In genomic region chrX:49184294-49185061, GRCh38 we compare ENCODE assay signal across 8 cellular contexts. TPM values are rescaled to one million over a fixed set of nuclear protein-coding genes. Genes with fewer than 3 reads are reported as not detected.
DNase-seq lines count a peak whose midpoint lies in the region; TF ChIP-seq lines count a peak whose summit lies in the region.

No MANE protein-coding gene starts in this region.

- H2AK5ac ChIP-seq in H9 (ENCODE audit: insufficient read length, low read length) = no peak overlapping the region

- H3K27me3 Mint-ChIP-seq in H9 (ENCODE audit: low read depth) = peaks cover 2% of the 10 kb centered on the region
- no peaks in the 10 kb centered on the region for H3K27me3 Mint-ChIP-seq in activated naive CD8-positive, alpha-beta T cell treated with anti-CD3 and anti-CD28 coated beads for 36 hours

- no peak overlapping the region for H2BK12ac ChIP-seq in H9 (ENCODE audit: insufficient read length, low read depth, low read length)

- no peak overlapping the region for H3K18ac ChIP-seq in H9 (ENCODE audit: insufficient read length, low read depth, low read length)

- H3K4ac ChIP-seq in H9 (ENCODE audit: low read depth, low read length) = no peak overlapping the region

- H3K4me1 ChIP-seq in H9 (ENCODE audit: insufficient read depth, low read length) (no peaks in the 10 kb centered on the region), parathyroid adenoma (no peaks in the 10 kb centered on the region)

- no peaks in the 10 kb centered on the region for H4K20me1 ChIP-seq in H9 (ENCODE audit: control insufficient read depth, insufficient read depth, insufficient read length)

- peaks cover 15% of the 10 kb centered on the region for H3K23me2 ChIP-seq in H9 (ENCODE audit: insufficient read length, low read depth, low read length, poor library complexity, severe bottlenecking)

- peaks cover 11 to 30% (median 21%) of the 10 kb centered on the region in 3 experiments for H3K36me3 Mint-ChIP-seq in H9 (ENCODE audit: insufficient read depth in 1 of 3, low read depth in 3 of 3)
- peaks cover 13% of the 10 kb centered on the region for H3K36me3 Mint-ChIP-seq in activated naive CD8-positive, alpha-beta T cell treated with anti-CD3 and anti-CD28 coated beads for 36 hours

- no peak overlapping the region for H2BK120ac ChIP-seq in H9 (ENCODE audit: low read depth, low read length, poor library complexity, severe bottlenecking)

- DNase-seq in DMS53 treated with DMSO at 0.1 percent for 48 hours (lab: John Stamatoyannopoulos, UW; ENCODE audit: unreplicated experiment) (peak; percentile 36), H9 (peak; percentile 94), NCI-H2227 treated with DMSO at 0.1 percent for 48 hours (lab: John Stamatoyannopoulos, UW) (peak; percentile 32), head of caudate nucleus (peak; percentile 54 to 92 (median 76)), middle frontal gyrus (ENCODE audit: extremely low spot score, low spot score) (no peak), mesenteric fat pad (ENCODE audit: low spot score) (no peak)
- peak; percentile 56 for DNase-seq in activated naive CD8-positive, alpha-beta T cell treated with anti-CD3 and anti-CD28 coated beads for 36 hours

- H2AFZ ChIP-seq in H9 (ENCODE audit: low read length) (no peak overlapping the region), parathyroid adenoma (peak overlapping the region; percentile 70)

- no peak overlapping the region for H2BK20ac ChIP-seq in H9 (ENCODE audit: low read depth, low read length, poor library complexity, severe bottlenecking)

- no peak overlapping the region for H4K91ac ChIP-seq in H9 (ENCODE audit: insufficient read length, low read depth, low read length)

- no CpG with 5 or more reads among the region's 39 CpGs for WGBS in H9 (ENCODE audit: extremely low coverage, insufficient read length, low lambda C conversion rate)

- H4K5ac ChIP-seq in H9 (ENCODE audit: insufficient read length, low read depth, low read length) = no peak overlapping the region

- H3K14ac ChIP-seq in H9 (ENCODE audit: insufficient read depth, low read length) = no peak overlapping the region

- no peak overlapping the region for H3K56ac ChIP-seq in H9 (ENCODE audit: insufficient read length, low read depth, low read length)

- peak overlapping the region; percentile 69 to 84 for H3K4me3 Mint-ChIP-seq in H9
- H3K4me3 Mint-ChIP-seq in activated naive CD8-positive, alpha-beta T cell treated with anti-CD3 and anti-CD28 coated beads for 36 hours = peak overlapping the region; percentile 90

- H3K79me2 ChIP-seq in H9 (ENCODE audit: insufficient read depth, low read length) (no peaks in the 10 kb centered on the region), parathyroid adenoma (no peaks in the 10 kb centered on the region)

- H3K23ac ChIP-seq in H9 (ENCODE audit: insufficient read length, low read depth, low read length) = no peak overlapping the region

- H3K36me3 ChIP-seq in parathyroid adenoma (ENCODE audit: control insufficient read depth, insufficient read depth, low read length) = no peaks in the 10 kb centered on the region

- no peak overlapping the region for H3K27ac ChIP-seq in H9 (ENCODE audit: insufficient read length, low read depth, low read length)
- no peak overlapping the region for H3K27ac ChIP-seq in parathyroid adenoma

- no peak overlapping the region for H2BK5ac ChIP-seq in H9 (ENCODE audit: insufficient read length, low read length)

- peaks cover 64 to 69% of the 10 kb centered on the region in 2 experiments for H3K9me3 Mint-ChIP-seq in H9
- no peaks in the 10 kb centered on the region for H3K9me3 Mint-ChIP-seq in activated naive CD8-positive, alpha-beta T cell treated with anti-CD3 and anti-CD28 coated beads for 36 hours

- TF ChIP-seq CTCF in H9 (conservative IDR thresholded peaks at IDR 0.05) (0 out of 3 replicates have a peak, but pooled peaks have one; percentile 12), parathyroid adenoma (IDR thresholded peaks at IDR 0.05) (no peak)

- H4K8ac ChIP-seq in H9 (replicated peaks; ENCODE audit: insufficient read length, low read depth, low read length) = no peak overlapping the region

- no peak overlapping the region for H3K9ac ChIP-seq in H9 (ENCODE audit: extremely low read depth, insufficient read length, low read length)
- H3K9ac ChIP-seq in parathyroid adenoma = no peak overlapping the region

- intact Hi-C loops in head of caudate nucleus (cut with DNase I) = no loop called here

- H3T11ph ChIP-seq in H9 (ENCODE audit: low read length) = no peak overlapping the region

- H3K9me3 ChIP-seq in H9 (ENCODE audit: control insufficient read depth, low read depth, low read length) = peaks cover 20% of the 10 kb centered on the region
- H3K9me3 ChIP-seq in parathyroid adenoma (ENCODE audit: control insufficient read depth, low read length) = no peaks in the 10 kb centered on the region

- no peak overlapping the region for H2BK15ac ChIP-seq in H9 (ENCODE audit: low read depth, low read length)

- peak overlapping the region; percentile 77 to 97 (median 78); a peak in 5 of 7 replicates for H3K27ac Mint-ChIP-seq in H9
- H3K27ac Mint-ChIP-seq in activated naive CD8-positive, alpha-beta T cell treated with anti-CD3 and anti-CD28 coated beads for 36 hours = peak overlapping the region; percentile 86

- peaks cover 10 to 29% of the 10 kb centered on the region in 2 experiments for H3K4me1 Mint-ChIP-seq in H9
- peaks cover 8% of the 10 kb centered on the region for H3K4me1 Mint-ChIP-seq in activated naive CD8-positive, alpha-beta T cell treated with anti-CD3 and anti-CD28 coated beads for 36 hours

- H3K4me2 ChIP-seq in H9 (ENCODE audit: insufficient read depth, insufficient read length, low read length) (peak overlapping the region; percentile 66), parathyroid adenoma (ENCODE audit: low read length) (peak overlapping the region; percentile 67)

- H3K4me3 ChIP-seq in parathyroid adenoma (ENCODE audit: low read depth, low read length) = peak overlapping the region; percentile 34

- no peaks in the 10 kb centered on the region for H3K79me1 ChIP-seq in H9 (ENCODE audit: insufficient read depth, low read depth, low read length, poor library complexity, severe bottlenecking)

- H3K27me3 ChIP-seq in H9 (ENCODE audit: insufficient read depth, low read length) (no peaks in the 10 kb centered on the region), parathyroid adenoma (ENCODE audit: control insufficient read depth, insufficient read depth, low read length) (no peaks in the 10 kb centered on the region)

RNA-seq across cellular contexts. Expression of gene PRICKLE3, which starts 1.7 kb away (rescaled TPM):
- total RNA-seq in H9 (2021) (9.7 and 12.2 TPM in 2 replicates), mesenteric fat pad (12.5 TPM)
- total RNA-seq in activated naive CD8-positive, alpha-beta T cell treated with anti-CD3 and anti-CD28 coated beads for 36 hours = 10 to 100 TPM; 16.3 to 16.7 TPM

RNA-seq across cellular contexts. Expression of gene PLP2, which starts 12.8 kb away (rescaled TPM):
- total RNA-seq in H9 (2021) = 11.7 and 12.1 TPM in 2 replicates
- 10 to 100 TPM; 46.8 to 48.2 TPM for total RNA-seq in activated naive CD8-positive, alpha-beta T cell treated with anti-CD3 and anti-CD28 coated beads for 36 hours
- total RNA-seq in mesenteric fat pad = 74.3 TPM

RNA-seq across cellular contexts. Expression of gene SYP, which starts 15.5 kb away (rescaled TPM):
- 1.8 and 2.1 TPM in 2 replicates for total RNA-seq in H9 (2021)
- 1 to 10 TPM; 4.4 to 4.6 TPM for total RNA-seq in activated naive CD8-positive, alpha-beta T cell treated with anti-CD3 and anti-CD28 coated beads for 36 hours
- total RNA-seq in mesenteric fat pad = 1.00 TPM

RNA-seq across cellular contexts. Expression of gene MAGIX, which starts 21.9 kb away (rescaled TPM):
- 1.3 and 1.9 TPM in 2 replicates for total RNA-seq in H9 (2021)
- under 1 TPM; 0.47 to 0.88 TPM for total RNA-seq in activated naive CD8-positive, alpha-beta T cell treated with anti-CD3 and anti-CD28 coated beads for 36 hours
- 1.6 TPM for total RNA-seq in mesenteric fat pad

RNA-seq across cellular contexts. Expression of gene CACNA1F, which starts 48.7 kb away (rescaled TPM):
- 0.94 and 1.4 TPM in 2 replicates for total RNA-seq in H9 (2021)
- total RNA-seq in activated naive CD8-positive, alpha-beta T cell treated with anti-CD3 and anti-CD28 coated beads for 36 hours = under 1 TPM; 0.72 to 0.85 TPM
- total RNA-seq in mesenteric fat pad = not detected

Comparison
In these comparisons a context has a peak if more than half of its experiments do, and no peak if none do; other contexts are left out.
1. DNase-seq: peak in DMS53 treated with DMSO at 0.1 percent for 48 hours (single experiment), H9 (single experiment), NCI-H2227 treated with DMSO at 0.1 percent for 48 hours (single experiment), activated naive CD8-positive, alpha-beta T cell treated with anti-CD3 and anti-CD28 coated beads for 36 hours (single experiment) and head of caudate nucleus (42 of 42); none in middle frontal gyrus (single experiment) and mesenteric fat pad (single experiment).